8 cellular contexts compared by ENCODE assay signal in genomic region chr6:28884423-28885148, GRCh38. TPM values are rescaled to one million over a fixed set of nuclear protein-coding genes. Genes with fewer than 3 reads are reported as not detected.
A peak's percentile ranks its signal among the peaks of the same experiment; 100 is the strongest.
DNase-seq lines count a peak whose midpoint lies in the region; ATAC-seq and TF ChIP-seq lines count a peak whose summit lies in the region.

No MANE protein-coding gene starts in this region.

- POLR2A ChIA-PET in CD8-positive, alpha-beta T cell (lab: Charles Lee), result interaction anchor here (1.0 to 5.3 kb wide), 14 partner anchors 10 to 1751 kb away, joined by 3 to 60 read pairs (median 5); partner anchors contain the start of gene TRIM27

- peak overlapping the region; percentile 25 for H3K27ac ChIP-seq in CD8-positive, alpha-beta T cell (ENCODE audit: low read depth, low read length)
- H3K27ac ChIP-seq in Peyer's patch, result peak overlapping the region in 3 of 4 donors; percentile 11 to 34 (median 14)
- no peak overlapping the region for H3K27ac ChIP-seq in parathyroid adenoma

- H3K9ac ChIP-seq in parathyroid adenoma, result no peak overlapping the region

- CTCF ChIA-PET in CD8-positive, alpha-beta T cell (lab: Charles Lee), result interaction anchor here (1.0 to 2.8 kb wide), 8 partner anchors 9 to 131 kb away, joined by 3 to 14 read pairs (median 4); no protein-coding TSS in a partner anchor

- ATAC-seq in CD8-positive, alpha-beta T cell, result peak; percentile 83
- ATAC-seq in activated T-cell treated with anti-CD3 and anti-CD28 coated beads, Interleukin-2, amount 50 U/mL, for 4 hours, result peak; percentile 76 to 80
- ATAC-seq in GM21723 (IDR thresholded peaks at IDR 0.05; ENCODE audit: unreplicated experiment), result no peak
- no peak for ATAC-seq in left lobe of liver

- H2AFZ ChIP-seq in parathyroid adenoma, result no peak overlapping the region

- peak overlapping the region; percentile 77 for H3K4me3 Mint-ChIP-seq in CD8-positive, alpha-beta T cell
- H3K4me3 Mint-ChIP-seq in activated T-cell treated with anti-CD3 and anti-CD28 coated beads, Interleukin-2, amount 50 U/mL, for 4 hours, result peak overlapping the region; percentile 69

- no peaks in the 10 kb centered on the region for H3K36me3 ChIP-seq in CD8-positive, alpha-beta T cell (ENCODE audit: insufficient read depth, low read length)
- H3K36me3 ChIP-seq in Peyer's patch (no peaks in the 10 kb centered on the region), parathyroid adenoma (ENCODE audit: control insufficient read depth, insufficient read depth, low read length) (no peaks in the 10 kb centered on the region)

- TF ChIP-seq CTCF in CD8-positive, alpha-beta T cell (IDR thresholded peaks at IDR 0.05), result no peak
- TF ChIP-seq CTCF in Peyer's patch (IDR thresholded peaks at IDR 0.05) (no peak), parathyroid adenoma (IDR thresholded peaks at IDR 0.05) (no peak)

- peak overlapping the region; percentile 93 for H3K27ac Mint-ChIP-seq in CD8-positive, alpha-beta T cell

- peaks cover 30% of the 10 kb centered on the region for H3K4me1 ChIP-seq in CD8-positive, alpha-beta T cell (ENCODE audit: insufficient read depth, low read length)
- no peaks in the 10 kb centered on the region for H3K4me1 ChIP-seq in Peyer's patch
- no peaks in the 10 kb centered on the region for H3K4me1 ChIP-seq in parathyroid adenoma

- no peaks in the 10 kb centered on the region for H3K27me3 ChIP-seq in CD8-positive, alpha-beta T cell (ENCODE audit: insufficient read depth, low read length)
- no peaks in the 10 kb centered on the region for H3K27me3 ChIP-seq in Peyer's patch
- no peaks in the 10 kb centered on the region for H3K27me3 ChIP-seq in parathyroid adenoma (ENCODE audit: control insufficient read depth, insufficient read depth, low read length)

- peak overlapping the region; percentile 36 for H3K4me3 ChIP-seq in CD8-positive, alpha-beta T cell (ENCODE audit: low read depth, low read length)
- H3K4me3 ChIP-seq in Peyer's patch (peak overlapping the region in 1 of 4 donors; percentile 11), parathyroid adenoma (ENCODE audit: low read depth, low read length) (peak overlapping the region; percentile 40)

- DNase-seq in CD8-positive, alpha-beta T cell, result peak; percentile 46 to 85 (median 69)
- peak in 2 of 3 donors; percentile 42 to 65 for DNase-seq in Peyer's patch
- peak; percentile 58 for DNase-seq in activated T-cell treated with anti-CD3 and anti-CD28 coated beads, Interleukin-2, amount 50 U/mL, for 4 hours
- no peak for DNase-seq in germinal center (ENCODE audit: low spot score)
- DNase-seq in DMS79 (lab: John Stamatoyannopoulos, UW), result no peak
- no peak for DNase-seq in left lobe of liver (ENCODE audit: low spot score)

- TF ChIP-seq POLR2A in Peyer's patch (IDR thresholded peaks at IDR 0.05), result peak; percentile 13 to 27

- peaks cover 4% of the 10 kb centered on the region for H3K27me3 Mint-ChIP-seq in CD8-positive, alpha-beta T cell (ENCODE audit: low read depth)
- peaks cover 8% of the 10 kb centered on the region for H3K27me3 Mint-ChIP-seq in activated T-cell treated with anti-CD3 and anti-CD28 coated beads, Interleukin-2, amount 50 U/mL, for 4 hours (ENCODE audit: low read depth)

- no peaks in the 10 kb centered on the region for H3K79me2 ChIP-seq in parathyroid adenoma

- intact Hi-C loops in CD8-positive, alpha-beta T cell (cut with DNase I, micrococcal nuclease), result loop anchor here (1.0 to 5.0 kb wide), 8 partner anchors 11 to 1727 kb away; partner anchors contain the start of gene ZNF165 (in 1 of the 2)

- H3K9me3 Mint-ChIP-seq in CD8-positive, alpha-beta T cell, result peaks cover 5% of the 10 kb centered on the region
- H3K9me3 Mint-ChIP-seq in activated T-cell treated with anti-CD3 and anti-CD28 coated beads, Interleukin-2, amount 50 U/mL, for 4 hours, result peaks cover 4% of the 10 kb centered on the region

- H3K36me3 Mint-ChIP-seq in CD8-positive, alpha-beta T cell, result peaks cover 2% of the 10 kb centered on the region
- H3K36me3 Mint-ChIP-seq in activated T-cell treated with anti-CD3 and anti-CD28 coated beads, Interleukin-2, amount 50 U/mL, for 4 hours (ENCODE audit: insufficient read depth), result no peaks in the 10 kb centered on the region

- peaks cover 48% of the 10 kb centered on the region for H3K4me1 Mint-ChIP-seq in CD8-positive, alpha-beta T cell (ENCODE audit: low read depth)
- peaks cover 36% of the 10 kb centered on the region for H3K4me1 Mint-ChIP-seq in activated T-cell treated with anti-CD3 and anti-CD28 coated beads, Interleukin-2, amount 50 U/mL, for 4 hours (ENCODE audit: low read depth)

- H3K9me3 ChIP-seq in CD8-positive, alpha-beta T cell (ENCODE audit: low read length), result no peaks in the 10 kb centered on the region
- H3K9me3 ChIP-seq in Peyer's patch (no peaks in the 10 kb centered on the region), parathyroid adenoma (ENCODE audit: control insufficient read depth, low read length) (no peaks in the 10 kb centered on the region)

- H3K4me2 ChIP-seq in parathyroid adenoma (ENCODE audit: low read length), result no peak overlapping the region

RNA-seq across cellular contexts. Expression of gene TRIM27, which starts 39.2 kb away (rescaled TPM):
- total RNA-seq in CD8-positive, alpha-beta T cell, result 1 to 10 TPM; 7.8 to 9.4 TPM
- total RNA-seq in Peyer's patch (10 to 100 TPM; 52.2 to 71.4 (median 64.2) TPM), left lobe of liver (34.3 TPM)
- 10 to 100 TPM; 54.7 to 64.4 (median 58.4) TPM for total RNA-seq in activated T-cell treated with anti-CD3 and anti-CD28 coated beads, Interleukin-2, amount 50 U/mL, for 4 hours

Comparison
In these comparisons a context has a peak if more than half of its experiments do, and no peak if none do; other contexts are left out.
1. ATAC-seq: peak in CD8-positive, alpha-beta T cell (single experiment) and activated T-cell treated with anti-CD3 and anti-CD28 coated beads, Interleukin-2, amount 50 U/mL, for 4 hours (2 of 2); none in GM21723 (single experiment) and left lobe of liver (single experiment).
2. DNase-seq: peak in CD8-positive, alpha-beta T cell (7 of 7), Peyer's patch (2 of 3) and activated T-cell treated with anti-CD3 and anti-CD28 coated beads, Interleukin-2, amount 50 U/mL, for 4 hours (single experiment); none in germinal center (single experiment), DMS79 (single experiment) and left lobe of liver (single experiment).